Comparison of ENCODE assay signal across 8 cellular contexts in the genomic region with DNA sequence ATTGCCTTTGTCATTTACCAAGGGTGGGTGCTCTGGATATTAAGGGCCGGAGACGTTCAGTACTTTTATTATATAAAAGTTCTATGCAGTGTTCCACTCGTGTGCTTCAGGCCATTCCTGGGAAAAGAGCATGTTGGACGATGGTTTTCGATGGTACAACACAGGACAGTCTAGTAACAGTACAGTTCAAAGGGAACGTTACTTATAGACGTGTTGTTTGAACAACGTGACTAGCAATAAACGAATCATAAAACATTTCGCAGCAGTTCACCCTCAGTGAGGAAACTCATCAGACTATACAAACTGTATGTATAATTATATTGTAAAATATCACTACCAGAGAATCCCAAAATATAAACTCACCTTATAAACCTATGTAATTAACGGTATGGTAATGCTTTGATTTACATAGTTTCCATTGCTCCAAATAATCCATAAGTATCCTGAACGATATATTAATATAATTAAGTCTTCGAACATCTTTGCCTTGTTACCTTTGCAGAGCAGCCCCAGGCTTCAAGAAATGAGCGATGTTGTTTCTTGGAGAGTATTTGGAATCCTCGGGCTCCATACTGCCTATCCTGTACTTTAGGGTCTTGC. TPM values are rescaled to one million over a fixed set of nuclear protein-coding genes. Genes with fewer than 3 reads are reported as not detected.
DNase-seq lines count a peak whose midpoint lies in the region; ATAC-seq, FAIRE-seq and TF ChIP-seq lines count a peak whose summit lies in the region.

No MANE protein-coding gene starts in this region.

- H3K4me2 ChIP-seq in GM23338 = peak overlapping the region; percentile 88

- intact Hi-C loops in right cardiac atrium (cut with DNase I) = no loop called here

- DNase-seq in GM23338 (ENCODE audit: low spot score) = no peak
- DNase-seq in WTC11 (ENCODE audit: low spot score) = no peak
- DNase-seq in right cardiac atrium = no peak
- no peak for DNase-seq in small intestine
- DNase-seq in stimulated activated CD4-positive, alpha-beta T cell treated with anti-CD3 and anti-CD28 coated beads, Interleukin-2, amount 100 ng/mL, for 48 hours = no peak
- no peak for DNase-seq in activated CD4-positive, CD25-positive, alpha-beta regulatory T cell (lab: John Stamatoyannopoulos, UW)
- no peak for DNase-seq in NCI-H1092 (lab: John Stamatoyannopoulos, UW)

- peaks cover 64% of the 10 kb centered on the region for H3K79me2 ChIP-seq in GM23338 (replicated peaks; ENCODE audit: insufficient read depth)

- FAIRE-seq in small intestine (lab: Jason Lieb, UNC) = no peak

- TF ChIP-seq CTCF in GM23338 (conservative IDR thresholded peaks at IDR 0.05; ENCODE audit: low read depth in 2 of 2) = no peak
- no peak for TF ChIP-seq CTCF in WTC11 (IDR thresholded peaks at IDR 0.05)

- H3K27ac Mint-ChIP-seq in GM23338 (peak overlapping the region; percentile 100), WTC11 (peak overlapping the region; percentile 76)

- H3K9me2 ChIP-seq in GM23338 (ENCODE audit: insufficient read depth) = no peaks in the 10 kb centered on the region

- H3K27me3 ChIP-seq in GM23338 (ENCODE audit: insufficient read depth) (no peaks in the 10 kb centered on the region), right cardiac atrium (ENCODE audit: control insufficient read depth, insufficient read depth) (no peaks in the 10 kb centered on the region), small intestine (ENCODE audit: control insufficient read depth in 2 of 2, insufficient read depth in 2 of 2, low read length in 2 of 2) (no peaks in the 10 kb centered on the region)

- peaks cover 17% of the 10 kb centered on the region for H4K20me1 ChIP-seq in GM23338 (replicated peaks; ENCODE audit: insufficient read depth)

- H3K9me3 Mint-ChIP-seq in GM23338 = no peaks in the 10 kb centered on the region
- no peaks in the 10 kb centered on the region for H3K9me3 Mint-ChIP-seq in WTC11

- peaks cover 9% of the 10 kb centered on the region for H3K4me1 ChIP-seq in GM23338 (ENCODE audit: insufficient read depth)
- peaks cover under 1% of the 10 kb centered on the region for H3K4me1 ChIP-seq in right cardiac atrium (ENCODE audit: control insufficient read depth, insufficient read depth, low read length)
- peaks cover 4% of the 10 kb centered on the region in 2 donors for H3K4me1 ChIP-seq in small intestine (ENCODE audit: control insufficient read depth in 2 of 2, insufficient read depth in 1 of 2, low read depth in 1 of 2, low read length in 1 of 2)

- H3F3A ChIP-seq in GM23338 (replicated peaks; ENCODE audit: low read depth) = peaks cover 12% of the 10 kb centered on the region; the same call in 1 of the 2 replicates

- WGBS in right cardiac atrium = 12% methylated on average over 15 of the region's 15 CpGs
- 2 to 11% (median 4%) methylated on average over 15 of the region's 15 CpGs for WGBS in small intestine, 3 donors

- no peak overlapping the region for H2AFZ ChIP-seq in GM23338

- H3K9me3 ChIP-seq in right cardiac atrium (ENCODE audit: control insufficient read depth, low read length) (no peaks in the 10 kb centered on the region), small intestine (ENCODE audit: control insufficient read depth, low read depth) (no peaks in the 10 kb centered on the region)

- CTCF ChIA-PET in WTC11 (lab: Charles Lee) = interaction anchor here (0.6 to 2.7 kb wide), 8 partner anchors 12 to 141 kb away, joined by 3 to 19 read pairs (median 4); a partner anchor contains a TSS

- H3K36me3 Mint-ChIP-seq in GM23338 (ENCODE audit: low read depth) (peaks cover 7% of the 10 kb centered on the region; the same call in 2 of the 3 replicates), WTC11 (peaks cover 6% of the 10 kb centered on the region)

- H3K4me3 Mint-ChIP-seq in GM23338 = peak overlapping the region; percentile 96
- H3K4me3 Mint-ChIP-seq in WTC11 = peak overlapping the region; percentile 99

- H3K27ac ChIP-seq in GM23338 (ENCODE audit: low read depth) (no peak overlapping the region), right cardiac atrium (ENCODE audit: low read length) (peak overlapping the region; percentile 43), small intestine (ENCODE audit: low read depth in 1 of 2, low read length in 1 of 2) (peak overlapping the region; percentile 58 to 89)

- peak overlapping the region; percentile 75 for H3K4me3 ChIP-seq in GM23338
- H3K4me3 ChIP-seq in right cardiac atrium (ENCODE audit: low read length) = peak overlapping the region; percentile 91
- peak overlapping the region; percentile 49 to 63 for H3K4me3 ChIP-seq in small intestine (ENCODE audit: low read depth in 1 of 2, low read length in 2 of 2)

- H3K27me3 Mint-ChIP-seq in GM23338 (ENCODE audit: insufficient read depth, low read depth, poor library complexity) = peaks cover 5% of the 10 kb centered on the region
- no peaks in the 10 kb centered on the region for H3K27me3 Mint-ChIP-seq in WTC11 (ENCODE audit: low read depth)

- peaks cover 4% of the 10 kb centered on the region; the same call in 1 of the 2 replicates for H3K36me3 ChIP-seq in GM23338 (ENCODE audit: insufficient read depth)
- H3K36me3 ChIP-seq in small intestine (ENCODE audit: control insufficient read depth in 2 of 2, insufficient read depth in 2 of 2, low read length in 2 of 2) = no peaks in the 10 kb centered on the region

- H3K4me1 Mint-ChIP-seq in GM23338 (peaks cover 6% of the 10 kb centered on the region; the same call in 2 of the 3 replicates), WTC11 (peaks cover 4% of the 10 kb centered on the region)

- ATAC-seq in GM23338 = no peak
- no peak for ATAC-seq in WTC11
- no peak for ATAC-seq in right cardiac atrium
- no peak for ATAC-seq in HG02798 (IDR thresholded peaks at IDR 0.05; ENCODE audit: poor library complexity, unreplicated experiment)

- POLR2A ChIA-PET in WTC11 (lab: Charles Lee) = interaction anchor here (0.6 to 1.3 kb wide), 5 partner anchors 23 to 86 kb away, joined by 3 to 11 read pairs (median 3); a partner anchor contains a TSS

TF ChIP-seq in GM23338, 12 proteins besides CTCF, POLR2A, EP300 and RAD21:
- no peak for TF ChIP-seq NANOG (IDR thresholded peaks at IDR 0.05; ENCODE audit: borderline replicate concordance)

TF ChIP-seq in WTC11, 78 proteins besides CTCF, POLR2A, EP300 and RAD21 (continues in another document):
- no peak for TF ChIP-seq MYBL2 (CRISPR knock-in tag; IDR thresholded peaks at IDR 0.05)
- no peak for TF ChIP-seq GTF2I (CRISPR knock-in tag; conservative IDR thresholded peaks at IDR 0.05)
- TF ChIP-seq, protein P1, sequence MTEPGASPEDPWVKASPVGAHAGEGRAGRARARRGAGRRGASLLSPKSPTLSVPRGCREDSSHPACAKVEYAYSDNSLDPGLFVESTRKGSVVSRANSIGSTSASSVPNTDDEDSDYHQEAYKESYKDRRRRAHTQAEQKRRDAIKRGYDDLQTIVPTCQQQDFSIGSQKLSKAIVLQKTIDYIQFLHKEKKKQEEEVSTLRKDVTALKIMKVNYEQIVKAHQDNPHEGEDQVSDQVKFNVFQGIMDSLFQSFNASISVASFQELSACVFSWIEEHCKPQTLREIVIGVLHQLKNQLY (CRISPR knock-in tag; IDR thresholded peaks at IDR 0.05) = no peak
- TF ChIP-seq, protein P2, sequence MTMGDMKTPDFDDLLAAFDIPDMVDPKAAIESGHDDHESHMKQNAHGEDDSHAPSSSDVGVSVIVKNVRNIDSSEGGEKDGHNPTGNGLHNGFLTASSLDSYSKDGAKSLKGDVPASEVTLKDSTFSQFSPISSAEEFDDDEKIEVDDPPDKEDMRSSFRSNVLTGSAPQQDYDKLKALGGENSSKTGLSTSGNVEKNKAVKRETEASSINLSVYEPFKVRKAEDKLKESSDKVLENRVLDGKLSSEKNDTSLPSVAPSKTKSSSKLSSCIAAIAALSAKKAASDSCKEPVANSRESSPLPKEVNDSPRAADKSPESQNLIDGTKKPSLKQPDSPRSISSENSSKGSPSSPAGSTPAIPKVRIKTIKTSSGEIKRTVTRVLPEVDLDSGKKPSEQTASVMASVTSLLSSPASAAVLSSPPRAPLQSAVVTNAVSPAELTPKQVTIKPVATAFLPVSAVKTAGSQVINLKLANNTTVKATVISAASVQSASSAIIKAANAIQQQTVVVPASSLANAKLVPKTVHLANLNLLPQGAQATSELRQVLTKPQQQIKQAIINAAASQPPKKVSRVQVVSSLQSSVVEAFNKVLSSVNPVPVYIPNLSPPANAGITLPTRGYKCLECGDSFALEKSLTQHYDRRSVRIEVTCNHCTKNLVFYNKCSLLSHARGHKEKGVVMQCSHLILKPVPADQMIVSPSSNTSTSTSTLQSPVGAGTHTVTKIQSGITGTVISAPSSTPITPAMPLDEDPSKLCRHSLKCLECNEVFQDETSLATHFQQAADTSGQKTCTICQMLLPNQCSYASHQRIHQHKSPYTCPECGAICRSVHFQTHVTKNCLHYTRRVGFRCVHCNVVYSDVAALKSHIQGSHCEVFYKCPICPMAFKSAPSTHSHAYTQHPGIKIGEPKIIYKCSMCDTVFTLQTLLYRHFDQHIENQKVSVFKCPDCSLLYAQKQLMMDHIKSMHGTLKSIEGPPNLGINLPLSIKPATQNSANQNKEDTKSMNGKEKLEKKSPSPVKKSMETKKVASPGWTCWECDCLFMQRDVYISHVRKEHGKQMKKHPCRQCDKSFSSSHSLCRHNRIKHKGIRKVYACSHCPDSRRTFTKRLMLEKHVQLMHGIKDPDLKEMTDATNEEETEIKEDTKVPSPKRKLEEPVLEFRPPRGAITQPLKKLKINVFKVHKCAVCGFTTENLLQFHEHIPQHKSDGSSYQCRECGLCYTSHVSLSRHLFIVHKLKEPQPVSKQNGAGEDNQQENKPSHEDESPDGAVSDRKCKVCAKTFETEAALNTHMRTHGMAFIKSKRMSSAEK (CRISPR knock-in tag; IDR thresholded peaks at IDR 0.05; ENCODE audit: borderline replicate concordance) = no peak
- TF ChIP-seq NR3C1 (CRISPR knock-in tag; conservative IDR thresholded peaks at IDR 0.05; ENCODE audit: low read depth) = no peak
- no peak for TF ChIP-seq ZNF232 (CRISPR knock-in tag; IDR thresholded peaks at IDR 0.05)
- no peak for TF ChIP-seq MXD4 (CRISPR knock-in tag; IDR thresholded peaks at IDR 0.05; ENCODE audit: borderline replicate concordance)

RNA-seq across cellular contexts. Expression of a gene that starts 0.6 kb away (rescaled TPM):
- 80.9 and 95.6 TPM in 2 replicates for total RNA-seq in GM23338 (2014; rRNA removed; shearing (Covaris generic))
- polyA plus RNA-seq in GM23338 (2016; fragmentation: Nextera tagmentation; extraction: Ambion mirVana) (298 and 327 TPM in 2 replicates), right cardiac atrium (33.4 TPM), small intestine (100 to 1,000 TPM in 1 of 3 donors, 10 to 100 TPM in 2; 38.9 to 131 (median 95.1) TPM)
- total RNA-seq in WTC11 (2021) (152 to 162 TPM (median 153 TPM) in 3 replicates), right cardiac atrium (100 to 1,000 TPM in 1 of 4 donors, 10 to 100 TPM in 3; 66.3 to 105 (median 72.2) TPM)

RNA-seq across cellular contexts. Expression of a gene that starts 10.3 kb away (rescaled TPM):
- total RNA-seq in GM23338 (2014; rRNA removed; shearing (Covaris generic)) = 51.3 and 57.2 TPM in 2 replicates
- 23.7 and 28.7 TPM in 2 replicates for polyA plus RNA-seq in GM23338 (2016; fragmentation: Nextera tagmentation; extraction: Ambion mirVana)
- total RNA-seq in WTC11 (2021) = 57.7 to 59.2 TPM (median 58.7 TPM) in 3 replicates
- total RNA-seq in right cardiac atrium = 10 to 100 TPM; 36.3 to 40.2 (median 37.2) TPM
- 23.6 TPM for polyA plus RNA-seq in right cardiac atrium
- 10 to 100 TPM in 1 of 3 donors, 1 to 10 TPM in 2; 4.2 to 15.2 (median 7.6) TPM for polyA plus RNA-seq in small intestine
